Comparison of ENCODE assay signal across 16 cellular contexts in the genomic region with DNA sequence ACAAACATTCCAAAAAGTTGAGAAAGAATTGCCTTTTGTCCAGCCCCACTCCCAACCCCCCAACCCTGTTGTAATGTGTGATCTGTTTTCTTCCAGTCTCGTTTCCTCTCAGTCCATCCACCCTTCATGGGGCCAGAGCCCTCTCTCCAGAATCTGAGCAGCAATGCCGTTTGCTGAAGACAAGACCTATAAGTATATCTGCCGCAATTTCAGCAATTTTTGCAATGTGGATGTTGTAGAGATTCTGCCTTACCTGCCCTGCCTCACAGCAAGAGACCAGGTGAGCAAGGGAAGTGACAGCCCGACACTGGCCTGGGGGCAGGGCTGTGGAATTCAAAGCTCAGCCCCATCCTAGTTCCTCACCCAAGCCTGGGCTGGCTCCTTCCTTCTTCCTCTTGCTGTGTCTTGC. TPM values are rescaled to one million over a fixed set of nuclear protein-coding genes. Genes with fewer than 3 reads are reported as not detected.
DNase-seq lines count a peak whose midpoint lies in the region; ATAC-seq, FAIRE-seq and TF ChIP-seq lines count a peak whose summit lies in the region.
"Had no signal": no experiment of that assay in that cellular context is flagged by ENCODE, and none has a peak within 500 bp of the region (broad histone marks: within the 10 kb centered on the region; RNA-seq: fewer than 3 reads in every experiment).

No MANE protein-coding gene starts in this region.

- no peak for TF ChIP-seq EP300 in K562 (IDR thresholded peaks at IDR 0.05; ENCODE audit: low read length)

- CTCF ChIA-PET in K562 (lab: Yijun Ruan, JAX; ENCODE audit: low intra/inter-chr PET ratio), result interaction anchor here (0.6 to 1.0 kb wide), 2 partner anchors 67 to 177 kb away, joined by 3 to 6 read pairs; no protein-coding TSS in a partner anchor

- H3K27me3 ChIP-seq in K562 (ENCODE audit: control insufficient read depth in 2 of 2, insufficient read depth in 2 of 2, low read length in 2 of 2), result no peaks in the 10 kb centered on the region

- H3K79me2 ChIP-seq in K562 (ENCODE audit: control insufficient read depth, insufficient read depth, low read length), result peaks cover 4% of the 10 kb centered on the region; the same call in 1 of the 3 replicates

- no peaks in the 10 kb centered on the region for H4K20me1 ChIP-seq in K562 (replicated peaks; ENCODE audit: control insufficient read depth, insufficient read depth, low read length)

- ATAC-seq in K562 (peak; percentile 34; the same call in 2 of the 3 replicates), GM19328 (IDR thresholded peaks at IDR 0.05; ENCODE audit: unreplicated experiment) (no peak), HG03139 (IDR thresholded peaks at IDR 0.05; ENCODE audit: unreplicated experiment) (no peak)

- no peaks in the 10 kb centered on the region for H3K27me3 Mint-ChIP-seq in neural crest cell (ENCODE audit: low read depth)

- no peaks in the 10 kb centered on the region for H3K9me3 Mint-ChIP-seq in neural crest cell
- H3K9me3 Mint-ChIP-seq: activated T-cell treated with anti-CD3 and anti-CD28 coated beads, Interleukin-2, amount 50 U/mL, for 4 hours; T-helper 1 cell treated with Interleukin-12 subunit alpha and Interleukin-12 subunit beta and Interleukin-4 antibody, amounts not matched to agents 30 μg/mL and 1 μg/mL, for 36 hours had no signal

- H3K36me3 Mint-ChIP-seq in neural crest cell (ENCODE audit: low read depth), result peaks cover 7% of the 10 kb centered on the region

- no peak overlapping the region for H3K4me2 ChIP-seq in K562 (ENCODE audit: insufficient read depth, low read length)
- H3K4me2 ChIP-seq: KMS-11 had no signal

- H2AFZ ChIP-seq in K562 (ENCODE audit: low read depth, low read length), result no peak overlapping the region

- H3K4me1 Mint-ChIP-seq in neural crest cell, result peaks cover 11% of the 10 kb centered on the region

- H3K9me1 ChIP-seq in K562 (ENCODE audit: control insufficient read depth, insufficient read depth, low read length), result no peaks in the 10 kb centered on the region

- no peak overlapping the region for H3K27ac ChIP-seq in K562 (ENCODE audit: extremely low read depth, low read depth, low read length)
- H3K27ac ChIP-seq: HL-60, KMS-11 had no signal

- in situ Hi-C loops in K562 (cut with MboI), result no loop called here

- H3K9me3 ChIP-seq in K562 (replicated peaks; ENCODE audit: control insufficient read depth, insufficient read depth, low read depth, low read length), result no peaks in the 10 kb centered on the region

- H3K27ac Mint-ChIP-seq in neural crest cell (ENCODE audit: unreplicated experiment), result no peak overlapping the region
- H3K27ac Mint-ChIP-seq: T-helper 1 cell treated with Interleukin-12 subunit alpha and Interleukin-12 subunit beta and Interleukin-4 antibody, amounts not matched to agents 30 μg/mL and 1 μg/mL, for 36 hours had no signal

- H3K4me3 ChIP-seq in K562, result no peak overlapping the region

- no TSS peak for BruUV-seq in K562 (replicated peaks; lab: Mats Ljungman, UMichigan)

- TF ChIP-seq CTCF in K562 (IDR thresholded peaks at IDR 0.05 in 2 of 3, conservative IDR thresholded peaks at IDR 0.05 in 1 of 3; ENCODE audit: insufficient read depth in 2 of 3, low read depth in 1 of 3, low read length in 3 of 3) (no peak), neural crest cell (conservative IDR thresholded peaks at IDR 0.05) (no peak)

- WGBS in K562 (ENCODE audit: insufficient coverage, low coverage, missing lambda C conversion rate), result 88% methylated on average over 4 of the region's 4 CpGs

- POLR2A ChIA-PET in K562 (lab: Yijun Ruan, JAX), result interaction anchor here (0.5 to 2.2 kb wide), 5 partner anchors 9 to 157 kb away, joined by 3 to 7 read pairs (median 5); no protein-coding TSS in a partner anchor

- peak overlapping the region; percentile 31 for H3K4me3 Mint-ChIP-seq in neural crest cell
- H3K4me3 Mint-ChIP-seq: activated T-cell treated with anti-CD3 and anti-CD28 coated beads, Interleukin-2, amount 50 U/mL, for 4 hours; T-helper 1 cell treated with Interleukin-12 subunit alpha and Interleukin-12 subunit beta and Interleukin-4 antibody, amounts not matched to agents 30 μg/mL and 1 μg/mL, for 36 hours had no signal

- H3K9ac ChIP-seq in K562 (ENCODE audit: insufficient read depth in 1 of 2, low read depth in 2 of 2, low read length in 2 of 2), result no peak overlapping the region
- H3K9ac ChIP-seq: KMS-11 had no signal

- no peaks in the 10 kb centered on the region; a peak in 2 of 5 replicates for H3K4me1 ChIP-seq in K562 (replicated peaks in 1 of 2; ENCODE audit: control insufficient read depth in 2 of 2, insufficient read depth in 2 of 2, low read length in 2 of 2)

- no peak for TF ChIP-seq POLR2A in K562 (conservative IDR thresholded peaks at IDR 0.05)

- intact Hi-C loops in K562 (cut with micrococcal nuclease), result no loop called here

- DNase-seq in SIG-M5 treated with dmso at 0.1 percent for 504 hours (lab: John Stamatoyannopoulos, UW; ENCODE audit: unreplicated experiment) (peak; percentile 37), SIG-M5 (lab: John Stamatoyannopoulos, UW) (no peak), MV-4-11 (lab: John Stamatoyannopoulos, UW) (peak; percentile 47), K562 (ENCODE audit: extremely low read depth in 1 of 4, low spot score in 3 of 4) (peak in 1 of 4 experiments; percentile 1), neural crest cell (ENCODE audit: low read depth, low spot score) (no peak), NCI-H345 treated with DMSO at 0.1 percent for 48 hours (lab: John Stamatoyannopoulos, UW; ENCODE audit: unreplicated experiment) (no peak)

- FAIRE-seq in K562 (lab: Jason Lieb, UNC), result no peak
- FAIRE-seq: A204.1, colon, G401.6, RCC 7860 had no signal

- TF ChIP-seq RAD21 in K562 (CRISPR knock-in tag; conservative IDR thresholded peaks at IDR 0.05 in 1 of 2, IDR thresholded peaks at IDR 0.05 in 1 of 2), result no peak

- H3K36me3 ChIP-seq in K562 (ENCODE audit: control insufficient read depth, insufficient read depth, low read length), result peaks cover 41% of the 10 kb centered on the region; the same call in 2 of the 3 replicates

RNA-seq across cellular contexts. Expression of a gene that starts 7.8 kb away (rescaled TPM):
- 23.5 and 38.9 TPM in 2 replicates for total RNA-seq in K562 (2011; cell fraction: chromatin; rRNA removed; ENCODE audit: low replicate concordance)
- 20.9 and 22.8 TPM in 2 replicates for total RNA-seq in K562 (2011; cell fraction: nucleolus; rRNA removed)
- total RNA-seq in K562 (2011; cell fraction: nucleoplasm; rRNA removed), result 25.7 and 37.2 TPM in 2 replicates
- total RNA-seq in K562 (2014; rRNA removed) (9.4 and 14.0 TPM in 2 replicates), K562 (2014; rRNA removed; fragmentation: Illumina TruSeq; extraction: Trizol) (9.0 and 9.5 TPM in 2 replicates), K562 (2015; rRNA removed; fragmentation: Illumina TruSeq; extraction: Trizol) (11.9 and 12.3 TPM in 2 replicates), K562 (2021) (19.2 and 22.0 TPM in 2 replicates), neural crest cell (37.2 and 38.3 TPM in 2 replicates)
- polyA plus RNA-seq in K562 (2011; rRNA removed) (11.3 and 17.5 TPM in 2 replicates), K562 (2014; fragmentation: Illumina TruSeq; extraction: Trizol) (14.3 and 14.5 TPM in 2 replicates), K562 (2014; fragmentation: Nextera tagmentation; extraction: Ambion mirVana) (1 to 10 TPM; 1.6 to 1.8 TPM), K562 (2014; rRNA removed) (12.2 and 13.0 TPM in 2 replicates)
- 10.9 and 13.6 TPM in 2 replicates for polyA plus RNA-seq in K562 (2011; cell fraction: cytosol; rRNA removed)
- 21.7 and 22.6 TPM in 2 replicates for polyA plus RNA-seq in K562 (2011; cell fraction: nucleus; rRNA removed)
- 12.3 and 15.3 TPM in 2 replicates for polyA plus RNA-seq in K562 (2012)
- polyA minus RNA-seq in K562 (2011; rRNA and poly(A)+ RNA removed), result 18.5 and 20.4 TPM in 2 replicates
- polyA minus RNA-seq in K562 (2011; cell fraction: cytosol; rRNA and poly(A)+ RNA removed), result 13.2 and 15.6 TPM in 2 replicates
- polyA minus RNA-seq in K562 (2011; cell fraction: nucleus; rRNA and poly(A)+ RNA removed), result 6.6 and 11.2 TPM in 2 replicates

RNA-seq across cellular contexts. Expression of a gene that starts 34.1 kb away (rescaled TPM):
- total RNA-seq in K562 (2011; cell fraction: chromatin; rRNA removed; ENCODE audit: low replicate concordance), result 5.9 and 16.6 TPM in 2 replicates
- 13.9 and 14.5 TPM in 2 replicates for total RNA-seq in K562 (2011; cell fraction: nucleolus; rRNA removed)
- 11.4 and 14.7 TPM in 2 replicates for total RNA-seq in K562 (2011; cell fraction: nucleoplasm; rRNA removed)
- total RNA-seq in K562 (2014; rRNA removed) (8.8 and 12.4 TPM in 2 replicates), K562 (2014; rRNA removed; fragmentation: Illumina TruSeq; extraction: Trizol) (2.1 and 2.6 TPM in 2 replicates), K562 (2015; rRNA removed; fragmentation: Illumina TruSeq; extraction: Trizol) (5.6 and 5.7 TPM in 2 replicates), K562 (2021) (8.4 and 8.5 TPM in 2 replicates), neural crest cell (9.3 and 12.8 TPM in 2 replicates)
- polyA plus RNA-seq in K562 (2011; rRNA removed) (3.0 and 5.5 TPM in 2 replicates), K562 (2014; fragmentation: Illumina TruSeq; extraction: Trizol) (4.4 and 7.7 TPM in 2 replicates), K562 (2014; fragmentation: Nextera tagmentation; extraction: Ambion mirVana) (1 to 10 TPM; 3.0 to 3.1 TPM), K562 (2014; rRNA removed) (4.7 and 4.8 TPM in 2 replicates)
- polyA plus RNA-seq in K562 (2011; cell fraction: cytosol; rRNA removed), result 5.5 and 8.1 TPM in 2 replicates
- polyA plus RNA-seq in K562 (2011; cell fraction: nucleus; rRNA removed), result 4.9 TPM in 2 replicates
- 7.3 and 8.8 TPM in 2 replicates for polyA plus RNA-seq in K562 (2012)
- 2.5 and 3.7 TPM in 2 replicates for polyA minus RNA-seq in K562 (2011; rRNA and poly(A)+ RNA removed)
- polyA minus RNA-seq in K562 (2011; cell fraction: cytosol; rRNA and poly(A)+ RNA removed), result 6.5 and 8.3 TPM in 2 replicates
- 4.0 and 4.6 TPM in 2 replicates for polyA minus RNA-seq in K562 (2011; cell fraction: nucleus; rRNA and poly(A)+ RNA removed)

RNA-seq across cellular contexts. Expression of a gene that starts 34.7 kb away (rescaled TPM):
- 46.6 and 73.9 TPM in 2 replicates for total RNA-seq in K562 (2011; cell fraction: chromatin; rRNA removed; ENCODE audit: low replicate concordance)
- 27.2 and 30.0 TPM in 2 replicates for total RNA-seq in K562 (2011; cell fraction: nucleolus; rRNA removed)
- total RNA-seq in K562 (2011; cell fraction: nucleoplasm; rRNA removed), result 35.8 and 46.8 TPM in 2 replicates
- 28.0 and 31.3 TPM in 2 replicates for total RNA-seq in K562 (2014; rRNA removed)
- 43.5 and 50.4 TPM in 2 replicates for total RNA-seq in K562 (2014; rRNA removed; fragmentation: Illumina TruSeq; extraction: Trizol)
- total RNA-seq in K562 (2015; rRNA removed; fragmentation: Illumina TruSeq; extraction: Trizol), result 31.6 and 36.1 TPM in 2 replicates
- 29.2 and 34.2 TPM in 2 replicates for total RNA-seq in K562 (2021)
- 39.0 and 39.3 TPM in 2 replicates for polyA plus RNA-seq in K562 (2011; rRNA removed)
- 7.9 and 27.3 TPM in 2 replicates for polyA plus RNA-seq in K562 (2011; cell fraction: cytosol; rRNA removed)
- 15.7 and 35.1 TPM in 2 replicates for polyA plus RNA-seq in K562 (2011; cell fraction: nucleus; rRNA removed)
- polyA plus RNA-seq in K562 (2012), result 22.7 and 40.6 TPM in 2 replicates
- polyA plus RNA-seq in K562 (2014; fragmentation: Illumina TruSeq; extraction: Trizol), result 28.5 and 31.4 TPM in 2 replicates
- 10 to 100 TPM; 14.9 to 16.3 TPM for polyA plus RNA-seq in K562 (2014; fragmentation: Nextera tagmentation; extraction: Ambion mirVana)
- 25.3 and 29.4 TPM in 2 replicates for polyA plus RNA-seq in K562 (2014; rRNA removed)
- 49.1 and 76.6 TPM in 2 replicates for polyA minus RNA-seq in K562 (2011; rRNA and poly(A)+ RNA removed)
- 11.5 and 22.7 TPM in 2 replicates for polyA minus RNA-seq in K562 (2011; cell fraction: cytosol; rRNA and poly(A)+ RNA removed)
- 20.1 and 42.4 TPM in 2 replicates for polyA minus RNA-seq in K562 (2011; cell fraction: nucleus; rRNA and poly(A)+ RNA removed)
- total RNA-seq in neural crest cell, result 65.4 and 66.9 TPM in 2 replicates

RNA-seq across cellular contexts. Expression of a gene that starts 58.4 kb away (rescaled TPM):
- total RNA-seq in K562 (2011; cell fraction: chromatin; rRNA removed; ENCODE audit: low replicate concordance), result 36.8 and 73.0 TPM in 2 replicates
- 29.3 and 39.4 TPM in 2 replicates for total RNA-seq in K562 (2011; cell fraction: nucleolus; rRNA removed)
- 29.4 and 38.9 TPM in 2 replicates for total RNA-seq in K562 (2011; cell fraction: nucleoplasm; rRNA removed)
- total RNA-seq in K562 (2014; rRNA removed) (11.5 and 16.1 TPM in 2 replicates), K562 (2014; rRNA removed; fragmentation: Illumina TruSeq; extraction: Trizol) (5.9 and 7.2 TPM in 2 replicates), K562 (2015; rRNA removed; fragmentation: Illumina TruSeq; extraction: Trizol) (7.8 and 9.3 TPM in 2 replicates), K562 (2021) (31.4 and 35.7 TPM in 2 replicates), neural crest cell (46.5 and 47.5 TPM in 2 replicates)
- polyA plus RNA-seq in K562 (2011; rRNA removed) (9.5 and 25.1 TPM in 2 replicates), K562 (2014; fragmentation: Illumina TruSeq; extraction: Trizol) (25.8 and 30.6 TPM in 2 replicates), K562 (2014; fragmentation: Nextera tagmentation; extraction: Ambion mirVana) (1 to 10 TPM; 2.3 to 3.1 TPM), K562 (2014; rRNA removed) (22.9 and 26.3 TPM in 2 replicates)
- 23.7 and 24.0 TPM in 2 replicates for polyA plus RNA-seq in K562 (2011; cell fraction: cytosol; rRNA removed)
- polyA plus RNA-seq in K562 (2011; cell fraction: nucleus; rRNA removed), result 72.5 and 91.0 TPM in 2 replicates
- polyA plus RNA-seq in K562 (2012), result 30.3 and 35.0 TPM in 2 replicates
- polyA minus RNA-seq in K562 (2011; rRNA and poly(A)+ RNA removed), result 8.0 and 11.6 TPM in 2 replicates
- polyA minus RNA-seq in K562 (2011; cell fraction: cytosol; rRNA and poly(A)+ RNA removed), result 14.5 and 27.7 TPM in 2 replicates
- polyA minus RNA-seq in K562 (2011; cell fraction: nucleus; rRNA and poly(A)+ RNA removed), result 9.7 and 15.1 TPM in 2 replicates

Comparison
In these comparisons a context has a peak if more than half of its experiments do, and no peak if none do; other contexts are left out.
1. DNase-seq: peak in SIG-M5 treated with dmso at 0.1 percent for 504 hours (single experiment) and MV-4-11 (single experiment); none in SIG-M5 (single experiment), neural crest cell (single experiment) and NCI-H345 treated with DMSO at 0.1 percent for 48 hours (single experiment).